ENCODE assay signal across 15 cellular contexts in genomic region chr17:36777118-36777517, GRCh38.
A peak's percentile ranks its signal among the peaks of the same experiment; 100 is the strongest.
DNase-seq lines count a peak whose midpoint lies in the region; ATAC-seq and TF ChIP-seq lines count a peak whose summit lies in the region.
"Had no signal": no experiment of that assay in that cellular context is flagged by ENCODE, and none has a peak within 500 bp of the region (broad histone marks: within the 10 kb centered on the region; RNA-seq: fewer than 3 reads in every experiment).

No MANE protein-coding gene starts in this region.

- H3K27me3 Mint-ChIP-seq in activated CD4-positive, alpha-beta T cell treated with anti-CD3 and anti-CD28 coated beads for 36 hours, result peaks cover 27% of the 10 kb centered on the region
- peaks cover 14% of the 10 kb centered on the region for H3K27me3 Mint-ChIP-seq in H9 (ENCODE audit: low read depth)

- no peaks in the 10 kb centered on the region for H3K9me3 Mint-ChIP-seq in activated CD4-positive, alpha-beta T cell treated with anti-CD3 and anti-CD28 coated beads for 36 hours (ENCODE audit: low read depth)
- no peaks in the 10 kb centered on the region; a peak in 1 of 5 replicates for H3K9me3 Mint-ChIP-seq in H9
- H3K9me3 Mint-ChIP-seq: memory B cell had no signal

- no peak overlapping the region for H2BK15ac ChIP-seq in H9 (ENCODE audit: low read depth, low read length)

- no peak overlapping the region for H3K4ac ChIP-seq in H9 (ENCODE audit: low read depth, low read length)

- H3K27me3 ChIP-seq in parathyroid adenoma (ENCODE audit: control insufficient read depth, insufficient read depth, low read length) (no peaks in the 10 kb centered on the region), H9 (ENCODE audit: insufficient read depth, low read length) (no peaks in the 10 kb centered on the region)

- H3K36me3 ChIP-seq in parathyroid adenoma (ENCODE audit: control insufficient read depth, insufficient read depth, low read length), result no peaks in the 10 kb centered on the region

- H3K56ac ChIP-seq in H9 (ENCODE audit: insufficient read length, low read depth, low read length), result no peak overlapping the region

- no peaks in the 10 kb centered on the region for H3K23me2 ChIP-seq in H9 (ENCODE audit: insufficient read length, low read depth, low read length, poor library complexity, severe bottlenecking)

- H3K18ac ChIP-seq in H9 (ENCODE audit: insufficient read length, low read depth, low read length), result no peak overlapping the region

- no peak overlapping the region for H2BK20ac ChIP-seq in H9 (ENCODE audit: low read depth, low read length, poor library complexity, severe bottlenecking)

- POLR2A ChIA-PET in activated CD4-positive, alpha-beta T cell treated with anti-CD3 and anti-CD28 coated beads for 36 hours (lab: Charles Lee), result no interaction called here

- no peak overlapping the region for H2BK120ac ChIP-seq in H9 (ENCODE audit: low read depth, low read length, poor library complexity, severe bottlenecking)

- H3K27ac ChIP-seq in parathyroid adenoma, result no peak overlapping the region
- no peak overlapping the region for H3K27ac ChIP-seq in H9 (ENCODE audit: insufficient read length, low read depth, low read length)
- H3K27ac ChIP-seq: skin epidermis had no signal

- H3K9ac ChIP-seq in parathyroid adenoma (no peak overlapping the region), H9 (ENCODE audit: extremely low read depth, insufficient read length, low read length) (no peak overlapping the region)

- no peak for ATAC-seq in activated CD4-positive, alpha-beta T cell treated with anti-CD3 and anti-CD28 coated beads for 36 hours
- ATAC-seq: T-helper 17 cell had no signal

- H3T11ph ChIP-seq in H9 (ENCODE audit: low read length), result no peak overlapping the region

- H3K9me3 ChIP-seq in parathyroid adenoma (ENCODE audit: control insufficient read depth, low read length) (no peaks in the 10 kb centered on the region), H9 (ENCODE audit: control insufficient read depth, low read depth, low read length) (no peaks in the 10 kb centered on the region)

- H3K4me2 ChIP-seq in parathyroid adenoma (ENCODE audit: low read length), result no peak overlapping the region
- H3K4me2 ChIP-seq in H9 (ENCODE audit: insufficient read depth, insufficient read length, low read length), result no peak overlapping the region

- H4K5ac ChIP-seq in H9 (ENCODE audit: insufficient read length, low read depth, low read length), result no peak overlapping the region

- H3K36me3 Mint-ChIP-seq in activated CD4-positive, alpha-beta T cell treated with anti-CD3 and anti-CD28 coated beads for 36 hours (ENCODE audit: low read depth), result no peaks in the 10 kb centered on the region
- no peaks in the 10 kb centered on the region for H3K36me3 Mint-ChIP-seq in H9 (ENCODE audit: insufficient read depth in 1 of 3, low read depth in 3 of 3)

- H3K79me2 ChIP-seq in parathyroid adenoma (no peaks in the 10 kb centered on the region), H9 (ENCODE audit: insufficient read depth, low read length) (no peaks in the 10 kb centered on the region)

- no peak overlapping the region for H4K91ac ChIP-seq in H9 (ENCODE audit: insufficient read length, low read depth, low read length)

- no peak overlapping the region for H4K8ac ChIP-seq in H9 (replicated peaks; ENCODE audit: insufficient read length, low read depth, low read length)

- H3K14ac ChIP-seq in H9 (ENCODE audit: insufficient read depth, low read length), result no peak overlapping the region

- no peak overlapping the region for H3K27ac Mint-ChIP-seq in activated CD4-positive, alpha-beta T cell treated with anti-CD3 and anti-CD28 coated beads for 36 hours
- no peak overlapping the region for H3K27ac Mint-ChIP-seq in H9
- H3K27ac Mint-ChIP-seq: memory B cell, T-helper 17 cell had no signal

- CTCF ChIA-PET in activated CD4-positive, alpha-beta T cell treated with anti-CD3 and anti-CD28 coated beads for 36 hours (lab: Charles Lee), result interaction anchor here (0.8 to 1.2 kb wide), 2 partner anchors 16 to 149 kb away, joined by 3 to 4 read pairs; no protein-coding TSS in a partner anchor

- no peaks in the 10 kb centered on the region for H4K20me1 ChIP-seq in H9 (ENCODE audit: control insufficient read depth, insufficient read depth, insufficient read length)

- H3K4me1 ChIP-seq in parathyroid adenoma (peaks cover 19% of the 10 kb centered on the region), H9 (ENCODE audit: insufficient read depth, low read length) (peaks cover 10% of the 10 kb centered on the region)

- H3K4me3 ChIP-seq in epithelial cell of esophagus (ENCODE audit: low read length) (no peak overlapping the region), parathyroid adenoma (ENCODE audit: low read depth, low read length) (no peak overlapping the region)
- H3K4me3 ChIP-seq: skin epidermis had no signal

- WGBS in H9 (ENCODE audit: extremely low coverage, insufficient read length, low lambda C conversion rate), result no CpG with 5 or more reads among the region's 6 CpGs

- H3K4me3 Mint-ChIP-seq in activated CD4-positive, alpha-beta T cell treated with anti-CD3 and anti-CD28 coated beads for 36 hours, result no peak overlapping the region
- H3K4me3 Mint-ChIP-seq in H9, result no peak overlapping the region; a peak in 1 of 5 replicates
- H3K4me3 Mint-ChIP-seq: memory B cell, T-helper 17 cell had no signal

- intact Hi-C loops in activated CD4-positive, alpha-beta T cell treated with anti-CD3 and anti-CD28 coated beads for 36 hours (cut with DNase I, micrococcal nuclease), result loop anchor here in 1 of 2 experiments (10.0 kb wide), 1 partner anchor 118 kb away; no protein-coding TSS in a partner anchor

- no peak overlapping the region for H2BK5ac ChIP-seq in H9 (ENCODE audit: insufficient read length, low read length)

- H2AFZ ChIP-seq in parathyroid adenoma (peak overlapping the region; percentile 48), H9 (ENCODE audit: low read length) (no peak overlapping the region)

- TF ChIP-seq CTCF in epithelial cell of esophagus (IDR thresholded peaks at IDR 0.05; ENCODE audit: insufficient read depth, low read depth, low read length, missing control alignments) (no peak), parathyroid adenoma (IDR thresholded peaks at IDR 0.05) (no peak), H9 (conservative IDR thresholded peaks at IDR 0.05) (no peak)

- H3K79me1 ChIP-seq in H9 (ENCODE audit: insufficient read depth, low read depth, low read length, poor library complexity, severe bottlenecking), result no peaks in the 10 kb centered on the region

- DNase-seq in activated CD4-positive, alpha-beta T cell treated with anti-CD3 and anti-CD28 coated beads for 36 hours, result peak; percentile 15
- no peak for DNase-seq in activated CD4-positive, alpha-beta T cell treated with anti-CD3 and anti-CD28 coated beads for 1 hour
- DNase-seq in epithelial cell of esophagus (ENCODE audit: low read depth) (peak; percentile 54), H9 (no peak), NCI-H82 (lab: John Stamatoyannopoulos, UW) (no peak)
- no peak for DNase-seq in stimulated activated CD4-positive, alpha-beta T cell treated with anti-CD3 and anti-CD28 coated beads, Interleukin-4, amount 100 ng/mL, for 4 hours
- DNase-seq: activated T-cell treated with anti-CD3 and anti-CD28 coated beads, Interleukin-2, amount 50 U/mL, for 48 hours; NCI-H2029; NCI-H69; stimulated activated naive CD4-positive, alpha-beta T cell treated with Interleukin-2 at 50 U/mL for 16 hours; T-helper 17 cell had no signal

- H3K23ac ChIP-seq in H9 (ENCODE audit: insufficient read length, low read depth, low read length), result no peak overlapping the region

- H2BK12ac ChIP-seq in H9 (ENCODE audit: insufficient read length, low read depth, low read length), result no peak overlapping the region

- no peak overlapping the region for H2AK5ac ChIP-seq in H9 (ENCODE audit: insufficient read length, low read length)

- no peaks in the 10 kb centered on the region for H3K4me1 Mint-ChIP-seq in activated CD4-positive, alpha-beta T cell treated with anti-CD3 and anti-CD28 coated beads for 36 hours
- H3K4me1 Mint-ChIP-seq in H9, result peaks cover 51 to 62% of the 10 kb centered on the region in 2 experiments

TF ChIP-seq in PFSK-1, 5 proteins besides CTCF, POLR2A, EP300 and RAD21:
- TF ChIP-seq REST (IDR thresholded peaks at IDR 0.05; ENCODE audit: insufficient read depth in 1 of 2, low read depth in 2 of 2, low read length in 2 of 2), result peak; percentile 83 to 94
- no peak for TF ChIP-seq SIN3A (IDR thresholded peaks at IDR 0.05; ENCODE audit: borderline replicate concordance, insufficient read depth, low read length)

Comparison
In these comparisons a context has a peak if more than half of its experiments do, and no peak if none do; other contexts are left out.
1. DNase-seq: peak in activated CD4-positive, alpha-beta T cell treated with anti-CD3 and anti-CD28 coated beads for 36 hours (single experiment) and epithelial cell of esophagus (single experiment); none in activated CD4-positive, alpha-beta T cell treated with anti-CD3 and anti-CD28 coated beads for 1 hour (single experiment), stimulated activated CD4-positive, alpha-beta T cell treated with anti-CD3 and anti-CD28 coated beads, Interleukin-4, amount 100 ng/mL, for 4 hours (0 of 2), H9 (single experiment) and NCI-H82 (single experiment).